10 cellular contexts compared by ENCODE assay signal in genomic region chr19:38734176-38734425, GRCh38. TPM values are rescaled to one million over a fixed set of nuclear protein-coding genes. Genes with fewer than 3 reads are reported as not detected.
DNase-seq lines count a peak whose midpoint lies in the region; ATAC-seq, FAIRE-seq and TF ChIP-seq lines count a peak whose summit lies in the region.
"Had no signal": no experiment of that assay in that cellular context is flagged by ENCODE, and none has a peak within 500 bp of the region (broad histone marks: within the 10 kb centered on the region; RNA-seq: fewer than 3 reads in every experiment).

No MANE protein-coding gene starts in this region.

- ATAC-seq in esophagus mucosa (peak; percentile 6), HG02588 (IDR thresholded peaks at IDR 0.05; ENCODE audit: unreplicated experiment) (no peak), GM18861 (IDR thresholded peaks at IDR 0.05; ENCODE audit: unreplicated experiment) (no peak)

- H2AFZ ChIP-seq in OCI-LY1 (ENCODE audit: low read length), result no peak overlapping the region

- peak overlapping the region; percentile 65; the same call in 1 of the 2 replicates for H3K9ac ChIP-seq in OCI-LY1 (ENCODE audit: low read length)

- DNase-seq in GM12892 (ENCODE audit: insufficient read length), result peak; percentile 67
- DNase-seq in small intestine, result no peak
- DNase-seq in stimulated activated CD4-positive, alpha-beta T cell treated with anti-CD3 and anti-CD28 coated beads, Interleukin-4, amount 100 ng/mL, for 4 hours, result no peak
- DNase-seq in NCI-H226, result no peak
- DNase-seq: amygdala had no signal

- H3K9me2 ChIP-seq in OCI-LY1 (ENCODE audit: low read depth, low read length), result no peaks in the 10 kb centered on the region

- no peaks in the 10 kb centered on the region for H3F3A ChIP-seq in OCI-LY1 (ENCODE audit: insufficient read depth, low read length)

- TF ChIP-seq CTCF in OCI-LY1 (IDR thresholded peaks at IDR 0.05; ENCODE audit: low read length), result no peak

- no peak for TF ChIP-seq POLR2A in GM12892 (IDR thresholded peaks at IDR 0.05; ENCODE audit: low read depth, low read length)

- H3K4me3 ChIP-seq in OCI-LY1 (ENCODE audit: low read depth, low read length, poor library complexity, severe bottlenecking) (peak overlapping the region; percentile 63), small intestine (ENCODE audit: low read depth in 1 of 2, low read length in 2 of 2) (no peak overlapping the region)
- H3K4me3 ChIP-seq: SK-N-MC had no signal

- H3K36me3 ChIP-seq in OCI-LY1 (ENCODE audit: insufficient read depth, low read length), result peaks cover 19% of the 10 kb centered on the region
- H3K36me3 ChIP-seq in small intestine (ENCODE audit: control insufficient read depth in 2 of 2, insufficient read depth in 2 of 2, low read length in 2 of 2), result peaks cover 3 to 10% of the 10 kb centered on the region in 2 donors

- H3K4me2 ChIP-seq in OCI-LY1 (ENCODE audit: low read length), result peak overlapping the region; percentile 88

- H3K4me1 ChIP-seq in OCI-LY1 (ENCODE audit: insufficient read depth, low read length, severe bottlenecking) (peaks cover 26% of the 10 kb centered on the region), small intestine (ENCODE audit: control insufficient read depth in 2 of 2, insufficient read depth in 1 of 2, low read depth in 1 of 2, low read length in 1 of 2) (peaks cover 0 to 4% of the 10 kb centered on the region in 2 donors)

- H3K27me3 ChIP-seq in OCI-LY1 (ENCODE audit: insufficient read depth, low read length) (no peaks in the 10 kb centered on the region), small intestine (ENCODE audit: control insufficient read depth in 2 of 2, insufficient read depth in 2 of 2, low read length in 2 of 2) (no peaks in the 10 kb centered on the region)

- FAIRE-seq in GM12892 (lab: Jason Lieb, UNC) (no peak), small intestine (lab: Jason Lieb, UNC) (no peak)

- H4K20me1 ChIP-seq in OCI-LY1 (ENCODE audit: insufficient read depth, low read length), result no peaks in the 10 kb centered on the region

- H3K9me3 ChIP-seq in OCI-LY1 (ENCODE audit: low read length) (no peaks in the 10 kb centered on the region), small intestine (ENCODE audit: control insufficient read depth, low read depth) (no peaks in the 10 kb centered on the region)

- 32 to 48% (median 40%) methylated on average over 3 to 4 of the region's 4 CpGs for WGBS in small intestine, 3 donors

- H3K27ac ChIP-seq in OCI-LY1 (ENCODE audit: low read depth, low read length, poor library complexity, severe bottlenecking), result peak overlapping the region; percentile 68
- peak overlapping the region; percentile 68 to 93 for H3K27ac ChIP-seq in small intestine (ENCODE audit: low read depth in 1 of 2, low read length in 1 of 2)
- H3K27ac ChIP-seq: SK-N-MC had no signal

- H3K79me2 ChIP-seq in OCI-LY1 (ENCODE audit: insufficient read depth, low read length), result no peaks in the 10 kb centered on the region

RNA-seq across cellular contexts. Expression of gene CAPN12, which starts 10.2 kb away (rescaled TPM):
- polyA plus RNA-seq in GM12892 (2012; ENCODE audit: missing spikeins), result 5.8 TPM
- 2.2 TPM for total RNA-seq in esophagus mucosa
- 10 to 100 TPM in 1 of 3 donors, 1 to 10 TPM in 2; 2.4 to 26.1 (median 2.7) TPM for polyA plus RNA-seq in small intestine

RNA-seq across cellular contexts. Expression of gene LGALS7, which starts 39.2 kb away (rescaled TPM):
- not detected for polyA plus RNA-seq in GM12892 (2012; ENCODE audit: missing spikeins)
- total RNA-seq in esophagus mucosa, result 684 TPM
- 1 to 10 TPM in 1 of 3 donors, not detected in 2; 1.1 TPM for polyA plus RNA-seq in small intestine

RNA-seq across cellular contexts. Expression of gene LGALS7B, which starts 54.9 kb away (rescaled TPM):
- polyA plus RNA-seq in GM12892 (2012; ENCODE audit: missing spikeins), result not detected
- 886 TPM for total RNA-seq in esophagus mucosa
- polyA plus RNA-seq in small intestine, result 1 to 10 TPM in 2 of 3 donors, not detected in 1; 2.0 to 5.4 TPM
